In the genomic region with DNA sequence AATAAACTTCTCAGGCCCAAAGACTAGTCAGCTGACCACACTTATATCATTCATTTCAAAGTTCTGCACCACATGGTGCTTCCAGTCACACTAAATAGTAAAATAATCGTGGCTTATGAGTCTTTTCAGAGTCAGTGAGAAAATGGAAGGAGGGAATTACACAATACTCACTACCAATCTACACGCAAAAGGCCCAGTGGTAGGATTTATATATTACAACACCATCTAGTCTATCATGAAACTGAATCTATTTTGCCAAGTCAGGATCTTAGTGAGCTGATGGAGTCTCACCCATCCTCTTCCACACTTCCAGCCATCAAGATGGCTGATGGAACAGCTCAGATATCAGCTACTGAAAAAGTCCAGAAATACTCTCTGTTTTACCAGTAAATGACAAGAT, we compare ENCODE assay signal across 24 cellular contexts. TPM values are rescaled to one million over a fixed set of nuclear protein-coding genes. Genes with fewer than 3 reads are reported as not detected.
DNase-seq lines count a peak whose midpoint lies in the region; ATAC-seq and TF ChIP-seq lines count a peak whose summit lies in the region.
"Had no signal": no experiment of that assay in that cellular context is flagged by ENCODE, and none has a peak within 500 bp of the region (broad histone marks: within the 10 kb centered on the region; RNA-seq: fewer than 3 reads in every experiment).

No MANE protein-coding gene starts in this region.

- TF ChIP-seq CTCF in MCF 10A (IDR thresholded peaks at IDR 0.05; ENCODE audit: unreplicated experiment): no peak
- no peak for TF ChIP-seq CTCF in breast epithelium (IDR thresholded peaks at IDR 0.05)
- TF ChIP-seq CTCF in upper lobe of right lung (IDR thresholded peaks at IDR 0.05): no peak
- TF ChIP-seq CTCF in HFFc6 (IDR thresholded peaks at IDR 0.05): no peak

- no peaks in the 10 kb centered on the region for H3K9me3 ChIP-seq in breast epithelium
- H3K9me3 ChIP-seq in upper lobe of right lung: no peaks in the 10 kb centered on the region
- H3K9me3 ChIP-seq: esophagus squamous epithelium, SJSA1, testis had no signal

- H3K9me3 Mint-ChIP-seq in MCF 10A (ENCODE audit: unreplicated experiment) (no peaks in the 10 kb centered on the region), HFFc6 (no peaks in the 10 kb centered on the region)
- H3K9me3 Mint-ChIP-seq: CD8-positive, alpha-beta memory T cell; IgD-negative memory B cell had no signal

- CTCF ChIA-PET in MCF 10A (lab: Yijun Ruan, JAX): no interaction called here

- POLR2A ChIA-PET in MCF 10A (lab: Yijun Ruan, JAX): interaction anchor here (0.7 to 1.0 kb wide), 2 partner anchors 9 to 20 kb away, joined by 3 read pairs; no protein-coding TSS in a partner anchor

- H3K4me3 ChIP-seq in breast epithelium (no peak overlapping the region), upper lobe of right lung (no peak overlapping the region)
- H3K4me3 ChIP-seq: esophagus squamous epithelium, heart left ventricle, SJSA1, spleen, testis had no signal

- H3K36me3 ChIP-seq in breast epithelium (no peaks in the 10 kb centered on the region), upper lobe of right lung (peaks cover 26% of the 10 kb centered on the region)

- no TSS peak for BruUV-seq in MCF 10A (replicated peaks; lab: Mats Ljungman, UMichigan)

- DNase-seq in MCF 10A (ENCODE audit: unreplicated experiment) (peak; percentile 17), breast epithelium (ENCODE audit: low spot score in 2 of 2) (no peak), RKO (ENCODE audit: low spot score) (peak; percentile 13), fibroblast of gingiva (ENCODE audit: low read depth) (peak; percentile 3), upper lobe of right lung (no peak), HFFc6 (no peak), NCI-H1048 (lab: John Stamatoyannopoulos, UW) (no peak)
- DNase-seq in activated effector memory CD4-positive, alpha-beta T cell treated with anti-CD3 and anti-CD28 coated beads, Interleukin-2, amount 50 U/mL, for 16 hours: no peak
- DNase-seq: activated gamma-delta T cell; anterior cingulate cortex; CD8-positive, alpha-beta memory T cell; DMS79; effector CD4-positive, alpha-beta T cell; esophagus squamous epithelium; heart left ventricle; left ventricle myocardium superior; NCI-H1092 treated with DMSO at 0.1 percent for 48 hours; NCI-H526; nucleus accumbens; PC-3; spleen; testis had no signal

- H3K4me1 Mint-ChIP-seq in MCF 10A (ENCODE audit: insufficient read depth, unreplicated experiment): no peaks in the 10 kb centered on the region
- H3K4me1 Mint-ChIP-seq in HFFc6 (ENCODE audit: low read depth): no peaks in the 10 kb centered on the region

- peak; percentile 10 for ATAC-seq in upper lobe of right lung
- ATAC-seq: heart left ventricle, left ventricle myocardium superior, PC-3 had no signal

- H3K36me3 Mint-ChIP-seq in MCF 10A (ENCODE audit: insufficient read depth, unreplicated experiment): peaks cover 26% of the 10 kb centered on the region
- H3K36me3 Mint-ChIP-seq in HFFc6 (ENCODE audit: low read depth): peaks cover 14% of the 10 kb centered on the region

- H3K27me3 ChIP-seq in breast epithelium (no peaks in the 10 kb centered on the region), upper lobe of right lung (no peaks in the 10 kb centered on the region)
- H3K27me3 ChIP-seq: esophagus squamous epithelium, heart left ventricle, SJSA1, spleen, testis had no signal

- H3K27ac Mint-ChIP-seq in MCF 10A (ENCODE audit: low read depth, unreplicated experiment): no peak overlapping the region
- no peak overlapping the region for H3K27ac Mint-ChIP-seq in HFFc6
- H3K27ac Mint-ChIP-seq: IgD-negative memory B cell had no signal

- H3K27me3 Mint-ChIP-seq in MCF 10A (ENCODE audit: insufficient read depth, unreplicated experiment): no peaks in the 10 kb centered on the region
- H3K27me3 Mint-ChIP-seq in HFFc6 (ENCODE audit: insufficient read depth): peaks cover 3% of the 10 kb centered on the region; the same call in 1 of the 2 replicates
- H3K27me3 Mint-ChIP-seq: CD8-positive, alpha-beta memory T cell; IgD-negative memory B cell had no signal

- no peak overlapping the region for H3K27ac ChIP-seq in breast epithelium
- H3K27ac ChIP-seq in upper lobe of right lung: no peak overlapping the region
- H3K27ac ChIP-seq: esophagus squamous epithelium, heart left ventricle, SJSA1, spleen, testis had no signal

- intact Hi-C loops in MCF 10A (cut with micrococcal nuclease): no loop called here
- intact Hi-C loops in breast epithelium (cut with DNase I; ENCODE audit: low total_unique reads): no loop called here
- intact Hi-C loops in upper lobe of right lung (cut with DNase I): no loop called here

- no peak overlapping the region for H3K4me3 Mint-ChIP-seq in MCF 10A (ENCODE audit: unreplicated experiment)
- H3K4me3 Mint-ChIP-seq in HFFc6: no peak overlapping the region
- H3K4me3 Mint-ChIP-seq: CD8-positive, alpha-beta memory T cell had no signal

- TF ChIP-seq POLR2A in breast epithelium (IDR thresholded peaks at IDR 0.05): no peak

- H3K4me1 ChIP-seq in breast epithelium: no peaks in the 10 kb centered on the region
- H3K4me1 ChIP-seq in upper lobe of right lung: no peaks in the 10 kb centered on the region
- H3K4me1 ChIP-seq: esophagus squamous epithelium, heart left ventricle, SJSA1, testis had no signal

RNA-seq across cellular contexts. Expression of gene INO80D, which starts 21.9 kb away (rescaled TPM):
- total RNA-seq in MCF 10A (2022): 18.7 and 21.6 TPM in 2 replicates
- 10 to 100 TPM; 16.3 to 29.9 (median 19.3) TPM for total RNA-seq in breast epithelium
- 29.4 TPM for total RNA-seq in upper lobe of right lung
- total RNA-seq in HFFc6 (2021; fragmentation: NEBNext Ultra II Directional; extraction: Animal tissue kit (Norgen Biotek cat#: 25700)): 10 to 100 TPM; 11.3 to 13.1 (median 12.0) TPM

Comparison
In these comparisons a context has a peak if more than half of its experiments do, and no peak if none do; other contexts are left out.
1. DNase-seq: peak in MCF 10A (single experiment), RKO (single experiment) and fibroblast of gingiva (single experiment); none in breast epithelium (0 of 2), upper lobe of right lung (single experiment), HFFc6 (single experiment), NCI-H1048 (single experiment) and activated effector memory CD4-positive, alpha-beta T cell treated with anti-CD3 and anti-CD28 coated beads, Interleukin-2, amount 50 U/mL, for 16 hours (single experiment).